Comparison of ENCODE assay signal across 23 cellular contexts in genomic region chr4:174230680-174231079, GRCh38.
"Had no signal": no experiment of that assay in that cellular context is flagged by ENCODE, and none has a peak within 500 bp of the region (broad histone marks: within the 10 kb centered on the region; RNA-seq: fewer than 3 reads in every experiment).

No MANE protein-coding gene starts in this region.

- ATAC-seq: psoas muscle; right cardiac atrium; right lobe of liver; stimulated activated effector memory CD8-positive, alpha-beta T cell treated with anti-CD3 and anti-CD28 coated beads, Interleukin-12 subunit alpha, Interleukin-12 subunit beta, amount 100 ng/mL, for 72 hours; stimulated activated naive B cell treated with anti-CD40 and anti-IgM and Interleukin-4, amounts not matched to agents 10 μg/mL and 1 μg/mL and 100 μg/mL, for 72 hours had no signal

- H3K4me3 ChIP-seq: neural progenitor cell, ovary, psoas muscle, right lobe of liver, sigmoid colon, stomach, thoracic aorta, thyroid gland, tibial nerve, upper lobe of left lung, vagina had no signal

- H3K4me2 ChIP-seq: neural progenitor cell had no signal

- H3K27ac ChIP-seq: neural progenitor cell, ovary, parathyroid adenoma, psoas muscle, right lobe of liver, sigmoid colon, stomach, thoracic aorta, thyroid gland, tibial nerve, upper lobe of left lung, vagina had no signal

- H3K4me1 ChIP-seq: neural progenitor cell, parathyroid adenoma, psoas muscle, right lobe of liver, thyroid gland, tibial nerve, upper lobe of left lung, vagina had no signal

- H3K36me3 ChIP-seq: neural progenitor cell, ovary, right lobe of liver, sigmoid colon, thoracic aorta, thyroid gland, vagina had no signal

- H3K9ac ChIP-seq: neural progenitor cell, parathyroid adenoma had no signal

- H2AFZ ChIP-seq: neural progenitor cell, parathyroid adenoma had no signal

- H3K9me3 ChIP-seq: ovary, psoas muscle, right lobe of liver, sigmoid colon, stomach, thoracic aorta, thyroid gland, tibial nerve, upper lobe of left lung, vagina had no signal

- H3K27me3 ChIP-seq: ovary, right lobe of liver, sigmoid colon, stomach, thyroid gland, upper lobe of left lung, vagina had no signal

- DNase-seq: occipital lobe; ovary; psoas muscle; right cardiac atrium; right lobe of liver; sigmoid colon; small intestine; stimulated activated CD4-positive, alpha-beta T cell treated with anti-CD3 and anti-CD28 coated beads, Interleukin-15, amount 100 ng/mL, for 24 hours; stimulated activated CD4-positive, alpha-beta T cell treated with anti-CD3 and anti-CD28 coated beads, Interleukin-2, amount 100 ng/mL, for 24 hours; stimulated activated CD4-positive, alpha-beta T cell treated with anti-CD3 and anti-CD28 coated beads, Interleukin-2, amount 100 ng/mL, for 48 hours; stimulated activated CD4-positive, alpha-beta T cell treated with anti-CD3 and anti-CD28 coated beads, Interleukin-4, amount 100 ng/mL, for 24 hours; stimulated activated naive B cell treated with anti-CD40 and anti-IgM and Interleukin-4, amounts not matched to agents 10 μg/mL and 1 μg/mL and 100 μg/mL, for 72 hours; stimulated activated naive CD4-positive, alpha-beta T cell treated with Interleukin-2 at 50 U/mL for 16 hours; stomach; thyroid gland; trophoblast cell; upper lobe of left lung had no signal

- H3K79me2 ChIP-seq: parathyroid adenoma had no signal
